Comparison of ENCODE assay signal across 1 cellular context in the genomic region with DNA sequence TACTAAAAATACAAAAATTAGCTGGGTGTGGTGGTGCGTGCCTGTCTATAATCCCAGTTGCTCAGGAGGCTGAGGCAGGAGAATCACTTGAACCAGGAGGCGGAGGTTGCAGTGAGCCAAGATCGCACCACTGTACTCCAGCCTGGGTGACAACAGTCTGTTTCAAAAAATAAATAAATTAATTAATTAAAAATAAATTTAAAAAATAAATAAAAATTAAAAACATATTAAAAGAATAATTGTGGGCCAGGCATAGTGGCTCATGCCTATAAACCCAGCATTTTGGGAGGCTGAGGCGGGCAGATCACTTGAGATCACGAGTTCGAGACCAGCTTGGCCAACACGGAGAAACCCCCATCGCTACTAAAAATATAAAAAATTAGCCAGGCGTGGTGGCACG.
TF ChIP-seq lines count a peak whose summit lies in the region.

No MANE protein-coding gene starts in this region.

TF ChIP-seq in WTC11, 78 proteins besides CTCF, POLR2A, EP300 and RAD21:
- TF ChIP-seq HMGA2 (CRISPR knock-in tag; IDR thresholded peaks at IDR 0.05) = peak; percentile 97
